Comparison of ENCODE assay signal across 15 cellular contexts in the genomic region with DNA sequence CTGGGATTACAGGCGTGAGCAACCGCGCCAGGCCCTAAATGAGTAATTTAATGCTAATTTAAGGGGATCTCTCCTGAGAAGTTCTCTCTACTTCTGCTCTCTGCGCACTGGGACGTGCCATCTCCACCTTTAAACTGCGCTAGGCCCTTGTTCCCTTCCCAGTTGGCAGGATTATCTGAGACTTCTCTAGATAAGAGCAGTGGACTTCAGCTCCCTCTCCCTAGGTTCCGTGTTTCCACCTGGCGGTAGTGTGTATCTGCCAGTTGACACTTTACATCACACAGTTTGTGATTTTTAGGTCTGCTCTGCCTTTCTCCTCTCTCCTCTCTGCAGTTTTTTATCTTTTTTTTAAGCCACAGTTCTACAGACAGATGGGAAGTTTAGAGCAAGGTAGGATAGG. TPM values are rescaled to one million over a fixed set of nuclear protein-coding genes. Genes with fewer than 3 reads are reported as not detected.
DNase-seq lines count a peak whose midpoint lies in the region; ATAC-seq and TF ChIP-seq lines count a peak whose summit lies in the region.
"Had no signal": no experiment of that assay in that cellular context is flagged by ENCODE, and none has a peak within 500 bp of the region (broad histone marks: within the 10 kb centered on the region; RNA-seq: fewer than 3 reads in every experiment).

No MANE protein-coding gene starts in this region.

- no peaks in the 10 kb centered on the region for H3K27me3 ChIP-seq in BLaER1 treated with 17β-estradiol and CSF1 and Interleukin-3, amounts not matched to agents 10 nM and 100 nM
- H3K27me3 ChIP-seq in SJSA1 (replicated peaks) (no peaks in the 10 kb centered on the region), cardiac muscle cell (no peaks in the 10 kb centered on the region), psoas muscle (ENCODE audit: insufficient read depth in 3 of 3, low read length in 2 of 3) (no peaks in the 10 kb centered on the region), HAP-1 (ENCODE audit: low read depth) (no peaks in the 10 kb centered on the region)
- no peaks in the 10 kb centered on the region for H3K27me3 ChIP-seq in CD8-positive, alpha-beta memory T cell (ENCODE audit: insufficient read depth, low read length, poor library complexity, severe bottlenecking)
- H3K27me3 ChIP-seq: adrenal gland, dorsolateral prefrontal cortex, neutrophil had no signal

- TF ChIP-seq CTCF in cardiac muscle cell (IDR thresholded peaks at IDR 0.05; ENCODE audit: low read depth, low read length) (no peak), psoas muscle (IDR thresholded peaks at IDR 0.05) (peak; percentile 12)

- WGBS in psoas muscle, 3 donors = 57 to 70% (median 58%) methylated on average over 8 of the region's 8 CpGs

- no peak overlapping the region for H3K27ac ChIP-seq in BLaER1 treated with 17β-estradiol and CSF1 and Interleukin-3, amounts not matched to agents 10 nM and 100 nM
- peak overlapping the region; percentile 79 for H3K27ac ChIP-seq in SJSA1
- H3K27ac ChIP-seq in cardiac muscle cell = peak overlapping the region; percentile 65
- peak overlapping the region; percentile 90 for H3K27ac ChIP-seq in psoas muscle
- no peak overlapping the region for H3K27ac ChIP-seq in CD8-positive, alpha-beta memory T cell (ENCODE audit: low read depth, low read length)
- H3K27ac ChIP-seq: neutrophil had no signal

- peaks cover 10 to 34% (median 12%) of the 10 kb centered on the region in 10 experiments; a peak in 19 of 20 replicates for H3K4me1 ChIP-seq in BLaER1 treated with 17β-estradiol and CSF1 and Interleukin-3, amounts not matched to agents 10 nM and 100 nM
- H3K4me1 ChIP-seq in SJSA1 (replicated peaks) (peaks cover 73% of the 10 kb centered on the region), cardiac muscle cell (ENCODE audit: low read depth) (peaks cover 24% of the 10 kb centered on the region), psoas muscle (peaks cover 85% of the 10 kb centered on the region), HAP-1 (no peaks in the 10 kb centered on the region)
- H3K4me1 ChIP-seq in CD8-positive, alpha-beta memory T cell (ENCODE audit: insufficient read depth, low read length) = no peaks in the 10 kb centered on the region

- H3K4me3 Mint-ChIP-seq in CD8-positive, alpha-beta memory T cell = no peak overlapping the region

- H3K36me3 ChIP-seq in BLaER1 treated with 17β-estradiol and CSF1 and Interleukin-3, amounts not matched to agents 10 nM and 100 nM = peaks cover 0 to 12% (median 0%) of the 10 kb centered on the region in 11 experiments; a peak in 4 of 22 replicates
- H3K36me3 ChIP-seq in SJSA1 = no peaks in the 10 kb centered on the region
- no peaks in the 10 kb centered on the region for H3K36me3 ChIP-seq in cardiac muscle cell
- H3K36me3 ChIP-seq in psoas muscle (ENCODE audit: insufficient read depth in 1 of 2, low read depth in 1 of 2) = no peaks in the 10 kb centered on the region
- H3K36me3 ChIP-seq in HAP-1 (replicated peaks) = no peaks in the 10 kb centered on the region
- H3K36me3 ChIP-seq in CD8-positive, alpha-beta memory T cell (ENCODE audit: insufficient read depth, low read length) = no peaks in the 10 kb centered on the region
- H3K36me3 ChIP-seq: adrenal gland, neutrophil had no signal

- CTCF ChIA-PET in CD8-positive, alpha-beta memory T cell (lab: Charles Lee) = no interaction called here

- ATAC-seq in psoas muscle = peak; percentile 12 to 44 (median 38)
- ATAC-seq: left lobe of liver had no signal

- DNase-seq in SJSA1 (ENCODE audit: low read depth in 1 of 2, low spot score in 2 of 2) (no peak), cardiac muscle cell (ENCODE audit: low read depth in 1 of 2, low spot score in 1 of 2) (no peak), psoas muscle (no peak), HAP-1 (ENCODE audit: low spot score in 2 of 2) (no peak), globus pallidus (ENCODE audit: low spot score) (no peak), GM19238 (ENCODE audit: insufficient read length, low spot score) (no peak)
- no peak for DNase-seq in CD8-positive, alpha-beta memory T cell
- DNase-seq: activated CD4-positive, CD25-positive, alpha-beta regulatory T cell; adrenal gland; dorsolateral prefrontal cortex; NCI-H1417 treated with DMSO at 0.1 percent for 48 hours; SIG-M5 had no signal

- no peaks in the 10 kb centered on the region for H3K4me1 Mint-ChIP-seq in CD8-positive, alpha-beta memory T cell

- no peak overlapping the region for H3K4me3 ChIP-seq in BLaER1 treated with 17β-estradiol and CSF1 and Interleukin-3, amounts not matched to agents 10 nM and 100 nM
- H3K4me3 ChIP-seq in SJSA1 = no peak overlapping the region
- H3K4me3 ChIP-seq in cardiac muscle cell = no peak overlapping the region
- H3K4me3 ChIP-seq in psoas muscle = peak overlapping the region; percentile 13
- H3K4me3 ChIP-seq in HAP-1 = no peak overlapping the region
- H3K4me3 ChIP-seq in CD8-positive, alpha-beta memory T cell (ENCODE audit: low read length) = no peak overlapping the region
- H3K4me3 ChIP-seq: adrenal gland, dorsolateral prefrontal cortex had no signal

- peak overlapping the region in 1 of 8 donors; percentile 64 for H3K27ac Mint-ChIP-seq in CD8-positive, alpha-beta memory T cell

- peak overlapping the region; percentile 14 to 57 (median 38); a peak in 16 of 22 replicates for H3K4me2 ChIP-seq in BLaER1 treated with 17β-estradiol and CSF1 and Interleukin-3, amounts not matched to agents 10 nM and 100 nM

- no peaks in the 10 kb centered on the region for H3K9me3 Mint-ChIP-seq in CD8-positive, alpha-beta memory T cell

- POLR2A ChIA-PET in CD8-positive, alpha-beta memory T cell (lab: Charles Lee) = no interaction called here

- no peak overlapping the region for H3K9ac ChIP-seq in BLaER1 treated with 17β-estradiol and CSF1 and Interleukin-3, amounts not matched to agents 10 nM and 100 nM

- no peaks in the 10 kb centered on the region for H3K9me3 ChIP-seq in BLaER1 treated with 17β-estradiol and CSF1 and Interleukin-3, amounts not matched to agents 10 nM and 100 nM (replicated peaks in 1 of 11)
- H3K9me3 ChIP-seq in SJSA1 (replicated peaks) (no peaks in the 10 kb centered on the region), cardiac muscle cell (ENCODE audit: low read depth) (no peaks in the 10 kb centered on the region), psoas muscle (no peaks in the 10 kb centered on the region), HAP-1 (no peaks in the 10 kb centered on the region)
- H3K9me3 ChIP-seq in CD8-positive, alpha-beta memory T cell (ENCODE audit: low read length) = no peaks in the 10 kb centered on the region
- H3K9me3 ChIP-seq: adrenal gland, neutrophil had no signal

- no peaks in the 10 kb centered on the region for H3K27me3 Mint-ChIP-seq in CD8-positive, alpha-beta memory T cell

- H4K20me1 ChIP-seq in BLaER1 treated with 17β-estradiol and CSF1 and Interleukin-3, amounts not matched to agents 10 nM and 100 nM = peaks cover 0 to 44% (median 0%) of the 10 kb centered on the region in 11 experiments; a peak in 7 of 22 replicates

- H3K36me3 Mint-ChIP-seq in CD8-positive, alpha-beta memory T cell = no peaks in the 10 kb centered on the region

- intact Hi-C loops in psoas muscle (cut with DNase I) = loop anchor here (2.0 to 5.0 kb wide), 3 partner anchors 17 to 50 kb away; a partner anchor contains a TSS

- in situ Hi-C loops in HAP-1 (cut with MboI; ENCODE audit: low sequenced_read_pairs) = no loop called here

RNA-seq across cellular contexts. Expression of a gene that starts 40.2 kb away (rescaled TPM):
- 24.5 and 36.9 TPM in 2 replicates for total RNA-seq in SJSA1 (2014; rRNA removed; shearing (Covaris generic))
- 15.0 TPM in 2 replicates for total RNA-seq in cardiac muscle cell
- 10.4 and 12.1 TPM in 2 replicates for polyA plus RNA-seq in cardiac muscle cell
- total RNA-seq in psoas muscle = 10 to 100 TPM; 34.0 to 43.5 (median 37.3) TPM
- 10 to 100 TPM; 28.8 to 30.3 (median 28.8) TPM for polyA plus RNA-seq in psoas muscle
- 1 to 10 TPM; 8.6 to 9.7 TPM for total RNA-seq in CD8-positive, alpha-beta memory T cell
- 14.0 TPM for polyA plus RNA-seq in CD8-positive, alpha-beta memory T cell

Comparison
In these comparisons a context has a peak if more than half of its experiments do, and no peak if none do; other contexts are left out.
1. H3K27ac ChIP-seq: peak in SJSA1 (single experiment), cardiac muscle cell (single experiment) and psoas muscle (single experiment); none in BLaER1 treated with 17β-estradiol and CSF1 and Interleukin-3, amounts not matched to agents 10 nM and 100 nM (0 of 11) and CD8-positive, alpha-beta memory T cell (single experiment).